24 cellular contexts compared by ENCODE assay signal in the genomic region with DNA sequence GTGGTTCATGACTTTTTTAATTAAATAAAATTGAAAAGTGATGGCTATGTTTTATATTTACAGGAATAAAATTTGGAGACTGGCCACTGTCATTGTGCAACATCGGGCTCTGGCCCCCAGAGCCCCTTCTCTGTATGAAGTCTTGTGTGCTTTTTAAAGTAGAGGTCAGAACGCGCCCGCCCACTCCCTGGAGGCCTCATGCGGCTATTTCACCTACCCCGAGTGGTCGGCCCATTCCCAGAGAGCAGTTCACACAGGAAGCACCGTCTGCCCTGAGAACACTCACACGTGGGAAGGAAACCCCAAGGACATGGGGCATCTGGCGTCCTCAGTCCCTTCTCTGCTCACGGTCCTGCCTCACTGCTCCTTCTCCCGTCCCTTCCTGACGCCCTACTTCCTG.
"Had no signal": no experiment of that assay in that cellular context is flagged by ENCODE, and none has a peak within 500 bp of the region (broad histone marks: within the 10 kb centered on the region; RNA-seq: fewer than 3 reads in every experiment).

No MANE protein-coding gene starts in this region.

- H3K27me3 ChIP-seq: pancreas, right lobe of liver, testis, tibial artery, transverse colon, upper lobe of right lung, uterus had no signal

- H3K4me1 ChIP-seq: pancreas, psoas muscle, right lobe of liver, suprapubic skin, testis, tibial artery, transverse colon, upper lobe of right lung, uterus had no signal

- H3K4me3 ChIP-seq: pancreas, psoas muscle, right lobe of liver, suprapubic skin, testis, tibial artery, transverse colon, upper lobe of right lung, uterus had no signal

- DNase-seq: naive B cell; naive thymus-derived CD8-positive, alpha-beta T cell; nephron progenitor cell; occipital lobe; pancreas; psoas muscle; right cardiac atrium; right lobe of liver; small intestine; stimulated activated CD4-positive, alpha-beta T cell treated with anti-CD3 and anti-CD28 coated beads, Interleukin-15, amount 100 ng/mL, for 24 hours; stimulated activated CD4-positive, alpha-beta T cell treated with anti-CD3 and anti-CD28 coated beads, Interleukin-2, amount 100 ng/mL, for 24 hours; stimulated activated CD4-positive, alpha-beta T cell treated with anti-CD3 and anti-CD28 coated beads, Interleukin-2, amount 100 ng/mL, for 48 hours; stimulated activated CD4-positive, alpha-beta T cell treated with anti-CD3 and anti-CD28 coated beads, Interleukin-4, amount 100 ng/mL, for 24 hours; stimulated activated naive B cell treated with anti-CD40 and anti-IgM and Interleukin-4, amounts not matched to agents 10 μg/mL and 1 μg/mL and 100 μg/mL, for 72 hours; stimulated activated naive CD4-positive, alpha-beta T cell treated with Interleukin-2 at 50 U/mL for 16 hours; substantia nigra; testis; transverse colon; uterus had no signal

- ATAC-seq: naive thymus-derived CD8-positive, alpha-beta T cell; natural killer cell treated with Interleukin-12 subunit alpha and Interleukin-12 subunit beta and Interleukin-15 and Interleukin-18, amount 100 ng/mL, for 72 hours; pancreas; psoas muscle; right cardiac atrium; right lobe of liver; stimulated activated effector memory CD8-positive, alpha-beta T cell treated with anti-CD3 and anti-CD28 coated beads, Interleukin-12 subunit alpha, Interleukin-12 subunit beta, amount 100 ng/mL, for 72 hours; stimulated activated naive B cell treated with anti-CD40 and anti-IgM and Interleukin-4, amounts not matched to agents 10 μg/mL and 1 μg/mL and 100 μg/mL, for 72 hours; upper lobe of right lung had no signal

- H3K27ac ChIP-seq: pancreas, psoas muscle, right lobe of liver, suprapubic skin, testis, tibial artery, transverse colon, upper lobe of right lung, uterus had no signal

- FAIRE-seq: pancreas, small intestine had no signal

- H3K9me3 ChIP-seq: pancreas, psoas muscle, right lobe of liver, suprapubic skin, testis, tibial artery, transverse colon, upper lobe of right lung, uterus had no signal

- H3K36me3 ChIP-seq: pancreas, right lobe of liver, suprapubic skin, tibial artery, transverse colon, upper lobe of right lung, uterus had no signal
